In genomic region chrX:49277520-49277799, GRCh38 we compare ENCODE assay signal across 1 cellular context.
TF ChIP-seq lines count a peak whose summit lies in the region.

No MANE protein-coding gene starts in this region.

TF ChIP-seq in K562, 482 proteins besides CTCF, POLR2A, EP300 and RAD21:
- TF ChIP-seq SMAD2 (IDR thresholded peaks at IDR 0.05; ENCODE audit: low read depth, low read length) (no peak), PML (IDR thresholded peaks at IDR 0.05; ENCODE audit: low read length) (no peak), ZFP1 (CRISPR knock-in tag; IDR thresholded peaks at IDR 0.05) (no peak), TEAD4 (IDR thresholded peaks at IDR 0.05; ENCODE audit: low read length) (no peak), TEAD4 (CRISPR knock-in tag; IDR thresholded peaks at IDR 0.05; ENCODE audit: borderline replicate concordance) (no peak), CHD7 (IDR thresholded peaks at IDR 0.05; ENCODE audit: low read depth, low read length) (no peak), CCAR2 (IDR thresholded peaks at IDR 0.05; ENCODE audit: low read depth, low read length) (no peak), LEF1 (IDR thresholded peaks at IDR 0.05) (no peak), ZNF217 (CRISPR knock-in tag; IDR thresholded peaks at IDR 0.05) (no peak), MBD1 (CRISPR knock-in tag; IDR thresholded peaks at IDR 0.05) (no peak), RB1 (IDR thresholded peaks at IDR 0.05; ENCODE audit: low read depth) (no peak), PBX2 (CRISPR knock-in tag; IDR thresholded peaks at IDR 0.05; ENCODE audit: low read depth) (no peak), PBX2 (tag; conservative IDR thresholded peaks at IDR 0.05; ENCODE audit: low read depth) (no peak), GTF2B (IDR thresholded peaks at IDR 0.05; ENCODE audit: extremely low read depth, insufficient read length) (no peak), HMG20B (CRISPR knock-in tag; IDR thresholded peaks at IDR 0.05) (no peak), IFI16 (CRISPR knock-in tag; IDR thresholded peaks at IDR 0.05) (no peak), SUPT5H (IDR thresholded peaks at IDR 0.05) (no peak), ZNF24 (IDR thresholded peaks at IDR 0.05) (no peak), ZBTB8A (IDR thresholded peaks at IDR 0.05; ENCODE audit: partially characterized antibody) (no peak)
TF ChIP-seq in K562: peak in this region for 0.
